In genomic region chr3:157810924-157811718, GRCh38 we compare ENCODE assay signal across 26 cellular contexts.
DNase-seq lines count a peak whose midpoint lies in the region; ATAC-seq and TF ChIP-seq lines count a peak whose summit lies in the region.
"Had no signal": no experiment of that assay in that cellular context is flagged by ENCODE, and none has a peak within 500 bp of the region (broad histone marks: within the 10 kb centered on the region; RNA-seq: fewer than 3 reads in every experiment).

No MANE protein-coding gene starts in this region.

- no peaks in the 10 kb centered on the region for H3K79me2 ChIP-seq in HCT116 (ENCODE audit: insufficient read depth, low read length)

- no peak overlapping the region for H3K4me3 Mint-ChIP-seq in Calu3 (ENCODE audit: low read depth, unreplicated experiment)
- H3K4me3 Mint-ChIP-seq in stimulated activated naive B cell treated with anti-CD40 and anti-IgM and Interleukin-4, amounts not matched to agents 10 μg/mL and 1 μg/mL and 100 μg/mL, for 72 hours: no peak overlapping the region
- H3K4me3 Mint-ChIP-seq: activated naive CD4-positive, alpha-beta T cell treated with anti-CD3 and anti-CD28 coated beads, Interleukin-2, amount 50 U/mL, for 24 hours; activated T-cell treated with anti-CD3 and anti-CD28 coated beads, Interleukin-2, amount 50 U/mL, for 72 hours had no signal

- H3K9me2 ChIP-seq in HCT116 (ENCODE audit: insufficient read depth): no peaks in the 10 kb centered on the region

- BruUV-seq in HCT116 (replicated peaks; lab: Mats Ljungman, UMichigan): no TSS peak
- BruUV-seq in Calu3 (replicated peaks; lab: Mats Ljungman, UMichigan): no TSS peak

- no peak for TF ChIP-seq RAD21 in HCT116 (IDR thresholded peaks at IDR 0.05; ENCODE audit: low read depth)

- RAD21 ChIA-PET in HCT116 (lab: Charles Lee; ENCODE audit: low non-redundant PET in 1 of 2, low total read pairs in 2 of 2, uncharacterized antibody in 2 of 2, unreplicated experiment in 2 of 2): no interaction called here

- TF ChIP-seq POLR2A in HCT116 (IDR thresholded peaks at IDR 0.05; ENCODE audit: borderline replicate concordance, extremely low read depth, insufficient read depth, insufficient read length): no peak

- no peaks in the 10 kb centered on the region for H3K27me3 Mint-ChIP-seq in Calu3 (ENCODE audit: unreplicated experiment)
- no peaks in the 10 kb centered on the region for H3K27me3 Mint-ChIP-seq in stimulated activated naive B cell treated with anti-CD40 and anti-IgM and Interleukin-4, amounts not matched to agents 10 μg/mL and 1 μg/mL and 100 μg/mL, for 72 hours
- H3K27me3 Mint-ChIP-seq: activated naive CD4-positive, alpha-beta T cell treated with anti-CD3 and anti-CD28 coated beads, Interleukin-2, amount 50 U/mL, for 24 hours had no signal

- H4K20me1 ChIP-seq in HCT116 (ENCODE audit: insufficient read depth): no peaks in the 10 kb centered on the region

- no peak overlapping the region for H3K4me2 ChIP-seq in HCT116 (ENCODE audit: low read length)
- H3K4me2 ChIP-seq: smooth muscle cell had no signal

- DNase-seq in DMS 273 treated with DMSO at 0.1 percent for 48 hours (lab: John Stamatoyannopoulos, UW) (peak; percentile 39), HCT116 (ENCODE audit: low read depth, low spot score) (no peak), NCI-H2227 (lab: John Stamatoyannopoulos, UW; ENCODE audit: unreplicated experiment) (peak; percentile 45), choroid plexus epithelial cell (ENCODE audit: low read depth) (peak; percentile 6), Calu3 (no peak)
- no peak for DNase-seq in stimulated activated naive B cell treated with anti-CD40 and anti-IgM and Interleukin-4, amounts not matched to agents 10 μg/mL and 1 μg/mL and 100 μg/mL, for 72 hours
- DNase-seq: activated CD4-positive, alpha-beta T cell treated with anti-CD3 and anti-CD28 coated beads for 1 hour; activated T-cell treated with anti-CD3 and anti-CD28 coated beads, Interleukin-2, amount 50 U/mL, for 72 hours; effector CD4-positive, alpha-beta T cell; gastrocnemius medialis; kidney; mammary epithelial cell; MG63; NCI-H526 treated with DMSO at 0.1 percent for 48 hours; stimulated activated CD4-positive, alpha-beta T cell treated with anti-CD3 and anti-CD28 coated beads, Interleukin-2, amount 100 ng/mL, for 48 hours; stimulated activated naive CD8-positive, alpha-beta T cell treated with anti-CD3 and anti-CD28 coated beads, Interleukin-15, Interleukin-2, amounts not matched to agents 100 U/mL and 50 U/mL, for 24 hours; T1000; thyroid gland had no signal

- no peak overlapping the region for H3K27ac Mint-ChIP-seq in Calu3 (ENCODE audit: unreplicated experiment)
- H3K27ac Mint-ChIP-seq in stimulated activated naive B cell treated with anti-CD40 and anti-IgM and Interleukin-4, amounts not matched to agents 10 μg/mL and 1 μg/mL and 100 μg/mL, for 72 hours: no peak overlapping the region
- H3K27ac Mint-ChIP-seq: activated naive CD4-positive, alpha-beta T cell treated with anti-CD3 and anti-CD28 coated beads, Interleukin-2, amount 50 U/mL, for 24 hours; activated T-cell treated with anti-CD3 and anti-CD28 coated beads, Interleukin-2, amount 50 U/mL, for 72 hours had no signal

- no peaks in the 10 kb centered on the region for H3K9me3 ChIP-seq in HCT116 (ENCODE audit: control insufficient read depth in 1 of 2, insufficient read depth in 1 of 2, low read depth in 1 of 2, low read length in 2 of 2)
- H3K9me3 ChIP-seq: ascending aorta, gastrocnemius medialis, MG63, neutrophil, thyroid gland had no signal

- ATAC-seq in HCT116 (no peak), HG03354 (IDR thresholded peaks at IDR 0.05; ENCODE audit: poor library complexity, severe bottlenecking, unreplicated experiment) (no peak)
- no peak for ATAC-seq in stimulated activated naive B cell treated with anti-CD40 and anti-IgM and Interleukin-4, amounts not matched to agents 10 μg/mL and 1 μg/mL and 100 μg/mL, for 72 hours (replicated peaks)
- ATAC-seq: activated T-cell treated with anti-CD3 and anti-CD28 coated beads, Interleukin-2, amount 50 U/mL, for 72 hours; esophagus mucosa; gastrocnemius medialis; Panc1; stimulated activated naive CD8-positive, alpha-beta T cell treated with anti-CD3 and anti-CD28 coated beads, Interleukin-15, Interleukin-2, amounts not matched to agents 100 U/mL and 50 U/mL, for 24 hours had no signal

- no peaks in the 10 kb centered on the region for H3K27me3 ChIP-seq in HCT116 (ENCODE audit: insufficient read depth, low read length)
- H3K27me3 ChIP-seq: ascending aorta, gastrocnemius medialis, MG63, neutrophil, thyroid gland had no signal

- H3K36me3 ChIP-seq in HCT116 (ENCODE audit: control insufficient read depth in 1 of 2, insufficient read depth in 2 of 2, low read length in 2 of 2): no peaks in the 10 kb centered on the region
- H3K36me3 ChIP-seq: ascending aorta, gastrocnemius medialis, MG63, neutrophil, thyroid gland had no signal

- intact Hi-C loops in HCT116 (cut with micrococcal nuclease) (no loop called here), Calu3 (cut with micrococcal nuclease; ENCODE audit: unreplicated experiment) (no loop called here)

- no peak overlapping the region for H3K9ac ChIP-seq in HCT116 (ENCODE audit: low read length)

- no peak overlapping the region for H3K27ac ChIP-seq in HCT116 (ENCODE audit: low read depth, low read length)
- H3K27ac ChIP-seq: ascending aorta, gastrocnemius medialis, HL-60, neutrophil, thyroid gland had no signal

- no peak overlapping the region for H3K4me3 ChIP-seq in HCT116 (replicated peaks in 1 of 2; ENCODE audit: low read depth in 1 of 2, low read length in 2 of 2)
- H3K4me3 ChIP-seq in choroid plexus epithelial cell (ENCODE audit: low read depth, low read length): no peak overlapping the region
- H3K4me3 ChIP-seq: ascending aorta, gastrocnemius medialis, MG63, smooth muscle cell, thyroid gland had no signal

- no peaks in the 10 kb centered on the region for H3K4me1 ChIP-seq in HCT116 (ENCODE audit: control insufficient read depth in 1 of 2, insufficient read depth in 2 of 2, low read length in 2 of 2)
- H3K4me1 ChIP-seq: ascending aorta, gastrocnemius medialis, thyroid gland had no signal

- H3K36me3 Mint-ChIP-seq in Calu3 (ENCODE audit: insufficient read depth, unreplicated experiment): no peaks in the 10 kb centered on the region
- no peaks in the 10 kb centered on the region for H3K36me3 Mint-ChIP-seq in stimulated activated naive B cell treated with anti-CD40 and anti-IgM and Interleukin-4, amounts not matched to agents 10 μg/mL and 1 μg/mL and 100 μg/mL, for 72 hours
- H3K36me3 Mint-ChIP-seq: activated naive CD4-positive, alpha-beta T cell treated with anti-CD3 and anti-CD28 coated beads, Interleukin-2, amount 50 U/mL, for 24 hours had no signal

- peak overlapping the region; percentile 3 for H2AFZ ChIP-seq in HCT116 (ENCODE audit: low read depth, low read length, poor library complexity, severe bottlenecking)

- TF ChIP-seq CTCF in HCT116 (IDR thresholded peaks at IDR 0.05 in 2 of 3, conservative IDR thresholded peaks at IDR 0.05 in 1 of 3; ENCODE audit: borderline replicate concordance in 1 of 3, insufficient read depth in 1 of 3, low read depth in 2 of 3, low read length in 2 of 3) (no peak), choroid plexus epithelial cell (conservative IDR thresholded peaks at IDR 0.05; ENCODE audit: low read depth, low read length) (no peak), Calu3 (IDR thresholded peaks at IDR 0.05; ENCODE audit: unreplicated experiment) (no peak)

- no peaks in the 10 kb centered on the region for H3K4me1 Mint-ChIP-seq in Calu3 (ENCODE audit: low read depth, unreplicated experiment)
- H3K4me1 Mint-ChIP-seq in stimulated activated naive B cell treated with anti-CD40 and anti-IgM and Interleukin-4, amounts not matched to agents 10 μg/mL and 1 μg/mL and 100 μg/mL, for 72 hours: no peaks in the 10 kb centered on the region
- H3K4me1 Mint-ChIP-seq: activated naive CD4-positive, alpha-beta T cell treated with anti-CD3 and anti-CD28 coated beads, Interleukin-2, amount 50 U/mL, for 24 hours had no signal

- H3K9me3 Mint-ChIP-seq in Calu3 (ENCODE audit: low read depth, unreplicated experiment): no peaks in the 10 kb centered on the region
- H3K9me3 Mint-ChIP-seq in stimulated activated naive B cell treated with anti-CD40 and anti-IgM and Interleukin-4, amounts not matched to agents 10 μg/mL and 1 μg/mL and 100 μg/mL, for 72 hours: no peaks in the 10 kb centered on the region
- H3K9me3 Mint-ChIP-seq: activated T-cell treated with anti-CD3 and anti-CD28 coated beads, Interleukin-2, amount 50 U/mL, for 72 hours had no signal

- CTCF ChIA-PET in HCT116 (lab: Charles Lee) (no interaction called here), Calu3 (lab: Charles Lee) (no interaction called here)

- POLR2A ChIA-PET in HCT116 (lab: Charles Lee): no interaction called here

TF ChIP-seq in HCT116, 20 proteins besides CTCF, POLR2A, EP300 and RAD21 (continues in another document):
- no peak for TF ChIP-seq ATF3 (IDR thresholded peaks at IDR 0.05)
- TF ChIP-seq REST (IDR thresholded peaks at IDR 0.05; ENCODE audit: low read depth): no peak
- TF ChIP-seq EGR1 (IDR thresholded peaks at IDR 0.05; ENCODE audit: low read depth): no peak

Comparison
In these comparisons a context has a peak if more than half of its experiments do, and no peak if none do; other contexts are left out.
1. DNase-seq: peak in DMS 273 treated with DMSO at 0.1 percent for 48 hours (single experiment), NCI-H2227 (single experiment) and choroid plexus epithelial cell (single experiment); none in HCT116 (single experiment), Calu3 (single experiment) and stimulated activated naive B cell treated with anti-CD40 and anti-IgM and Interleukin-4, amounts not matched to agents 10 μg/mL and 1 μg/mL and 100 μg/mL, for 72 hours (single experiment).